Comparison of ENCODE assay signal across 29 cellular contexts in the genomic region with DNA sequence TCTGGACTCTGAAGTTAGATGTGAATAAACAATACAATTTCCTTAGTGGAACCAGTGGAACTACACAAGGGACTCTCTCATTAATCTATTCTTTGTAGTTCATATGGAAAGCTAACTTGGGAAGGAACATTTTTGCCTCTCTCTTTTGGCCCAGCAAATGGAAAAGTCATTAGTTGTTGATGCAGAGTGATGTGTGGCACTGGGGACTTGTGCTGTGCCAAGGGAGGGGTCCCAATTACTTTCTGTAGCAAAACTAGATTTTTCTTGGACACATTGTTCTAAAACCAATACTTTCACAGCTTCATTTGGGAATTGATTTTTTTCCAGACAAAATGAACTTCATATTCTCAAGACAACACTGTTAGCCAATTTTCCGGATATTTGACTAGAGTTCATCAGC.
"Had no signal": no experiment of that assay in that cellular context is flagged by ENCODE, and none has a peak within 500 bp of the region (broad histone marks: within the 10 kb centered on the region; RNA-seq: fewer than 3 reads in every experiment).

No MANE protein-coding gene starts in this region.

- H3K27ac ChIP-seq: colonic mucosa, coronary artery, dorsolateral prefrontal cortex, epithelial cell of prostate, esophagus muscularis mucosa, esophagus squamous epithelium, foreskin keratinocyte, gastrocnemius medialis, gastroesophageal sphincter, heart left ventricle, heart right ventricle, hepatocyte had no signal

- FAIRE-seq: colon, endometrium, endothelial cell of umbilical vein, frontal cortex had no signal

- DNase-seq: colonic mucosa; cortex of kidney; dermis blood vessel endothelial cell; dorsolateral prefrontal cortex; effector CD4-positive, alpha-beta T cell; effector CD8-positive, alpha-beta T cell; effector memory CD4-positive, alpha-beta T cell; effector memory CD8-positive, alpha-beta T cell; endodermal cell; erythroblast; esophagus squamous epithelium; foreskin fibroblast; foreskin keratinocyte; foreskin melanocyte; gastrocnemius medialis; glutamatergic neuron; head of caudate nucleus; heart left ventricle; heart right ventricle had no signal

- ATAC-seq: effector memory CD8-positive, alpha-beta T cell; esophagus mucosa; foreskin keratinocyte; gastrocnemius medialis; gastroesophageal sphincter; heart left ventricle; heart right ventricle had no signal
